ENCODE assay signal across 23 cellular contexts in the genomic region with DNA sequence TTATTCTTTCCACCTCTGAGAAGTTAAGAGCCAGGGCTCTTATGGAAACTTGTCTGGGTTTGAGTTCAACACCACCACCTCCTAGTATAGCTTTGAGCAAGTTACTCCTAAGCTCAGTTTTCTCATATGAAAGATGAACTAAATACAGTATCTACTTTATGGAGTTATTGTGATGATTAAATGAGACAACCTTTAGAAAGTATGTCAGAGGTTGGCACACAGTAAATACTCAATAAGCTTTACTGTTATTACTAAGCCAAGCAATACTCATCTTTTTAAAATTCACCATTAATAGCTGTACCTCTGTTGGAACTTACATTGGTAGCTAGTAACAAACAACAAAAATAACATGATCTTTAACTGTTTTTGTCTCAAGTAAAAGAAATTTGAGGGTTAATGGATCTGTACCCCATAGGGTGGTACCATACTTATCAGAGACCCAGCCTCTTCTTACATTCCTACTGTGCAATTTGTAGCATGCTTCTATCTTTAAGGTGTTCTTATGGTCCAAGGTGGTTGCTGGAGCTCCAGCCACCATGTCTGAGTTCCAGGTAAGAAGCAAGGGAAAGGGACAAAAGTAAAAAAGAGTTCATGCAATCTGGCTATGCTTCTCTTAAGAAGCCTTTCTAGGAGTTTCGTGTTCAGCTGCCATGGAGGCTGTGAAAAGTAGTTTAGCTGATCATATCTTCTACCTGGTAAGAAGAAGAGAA. TPM values are rescaled to one million over a fixed set of nuclear protein-coding genes. Genes with fewer than 3 reads are reported as not detected.
DNase-seq lines count a peak whose midpoint lies in the region; ATAC-seq, FAIRE-seq and TF ChIP-seq lines count a peak whose summit lies in the region.
"Had no signal": no experiment of that assay in that cellular context is flagged by ENCODE, and none has a peak within 500 bp of the region (broad histone marks: within the 10 kb centered on the region; RNA-seq: fewer than 3 reads in every experiment).

No MANE protein-coding gene starts in this region.

- H3K9me3 ChIP-seq in astrocyte (ENCODE audit: insufficient read depth, low read depth, low read length), result no peaks in the 10 kb centered on the region
- H3K9me3 ChIP-seq: vagina had no signal

- peak; percentile 20 for FAIRE-seq in astrocyte (lab: Jason Lieb, UNC)
- FAIRE-seq: endothelial cell of umbilical vein had no signal

- H3K4me1 ChIP-seq in astrocyte (ENCODE audit: insufficient read depth, low read length), result peaks cover 22% of the 10 kb centered on the region
- H3K4me1 ChIP-seq: vagina had no signal

- no peak overlapping the region for H3K9ac ChIP-seq in astrocyte (ENCODE audit: low read length)

- H3K4me3 ChIP-seq in astrocyte (ENCODE audit: insufficient read depth, low read depth, low read length), result no peak overlapping the region
- H3K4me3 ChIP-seq: coronary artery, GM23338, vagina had no signal

- H3K36me3 ChIP-seq in astrocyte (ENCODE audit: insufficient read depth, low read length), result no peaks in the 10 kb centered on the region
- H3K36me3 ChIP-seq: vagina, WERI-Rb-1 had no signal

- no peak for TF ChIP-seq CTCF in astrocyte (IDR thresholded peaks at IDR 0.05; ENCODE audit: insufficient read depth, low read depth, low read length)

- H3K9me3 Mint-ChIP-seq in astrocyte (ENCODE audit: unreplicated experiment), result no peaks in the 10 kb centered on the region
- H3K9me3 Mint-ChIP-seq: brain; CD4-positive, alpha-beta memory T cell; GM23338; natural killer cell had no signal

- H3K36me3 Mint-ChIP-seq in astrocyte (ENCODE audit: low read depth, unreplicated experiment), result no peaks in the 10 kb centered on the region
- H3K36me3 Mint-ChIP-seq: brain; CD4-positive, alpha-beta memory T cell; natural killer cell had no signal

- no peak overlapping the region for H3K4me2 ChIP-seq in astrocyte (ENCODE audit: low read length)
- H3K4me2 ChIP-seq: GM23338 had no signal

- no peak overlapping the region for H2AFZ ChIP-seq in astrocyte (ENCODE audit: low read depth, low read length)

- H3K4me1 Mint-ChIP-seq in astrocyte (ENCODE audit: low read depth, unreplicated experiment), result peaks cover 42% of the 10 kb centered on the region
- H3K4me1 Mint-ChIP-seq: brain had no signal

- DNase-seq in astrocyte (ENCODE audit: low read depth) (no peak), glomerular visceral epithelial cell (ENCODE audit: extremely low spot score) (no peak), NCI-H2171 treated with DMSO at 0.1 percent for 48 hours (lab: John Stamatoyannopoulos, UW) (no peak), NCI-H2081 treated with DMSO at 0.1 percent for 48 hours (lab: John Stamatoyannopoulos, UW) (no peak)
- no peak for DNase-seq in stimulated activated CD4-positive, alpha-beta T cell treated with anti-CD3 and anti-CD28 coated beads, Interleukin-15, amount 100 ng/mL, for 24 hours
- DNase-seq: activated naive CD4-positive, alpha-beta T cell treated with Interleukin-2 at 50 U/mL for 16 hours; CD4-positive, alpha-beta memory T cell; Kasumi-1; mesenchymal stem cell; natural killer cell; NCI-H1092 treated with DMSO at 0.1 percent for 48 hours; NCI-H69; posterior cingulate gyrus; SHP77 treated with DMSO at 0.1 percent for 48 hours; WERI-Rb-1 had no signal

- no peak overlapping the region for H3K27ac ChIP-seq in astrocyte (ENCODE audit: low read depth, low read length)
- H3K27ac ChIP-seq: coronary artery, vagina, WERI-Rb-1 had no signal

- H3K27ac Mint-ChIP-seq in astrocyte (ENCODE audit: unreplicated experiment), result peak overlapping the region; percentile 7
- H3K27ac Mint-ChIP-seq: brain, GM23338, natural killer cell had no signal

- peak; percentile 19 for ATAC-seq in GM18511 (IDR thresholded peaks at IDR 0.05; ENCODE audit: unreplicated experiment)
- peak; percentile 24 for ATAC-seq in GM19324 (IDR thresholded peaks at IDR 0.05; ENCODE audit: low FRiP score, unreplicated experiment)
- ATAC-seq in HG02943 (IDR thresholded peaks at IDR 0.05; ENCODE audit: low read depth, unreplicated experiment), result peak; percentile 28
- ATAC-seq: GM23338, natural killer cell had no signal

- no peaks in the 10 kb centered on the region for H3K27me3 Mint-ChIP-seq in astrocyte (ENCODE audit: low read depth, unreplicated experiment)
- H3K27me3 Mint-ChIP-seq: brain; CD4-positive, alpha-beta memory T cell had no signal

- no peak overlapping the region for H3K4me3 Mint-ChIP-seq in astrocyte (ENCODE audit: unreplicated experiment)
- H3K4me3 Mint-ChIP-seq: brain; CD4-positive, alpha-beta memory T cell; GM23338; natural killer cell had no signal

- no peaks in the 10 kb centered on the region for H3K27me3 ChIP-seq in astrocyte (ENCODE audit: insufficient read depth, low read length)
- H3K27me3 ChIP-seq: vagina had no signal

- no peaks in the 10 kb centered on the region for H3K79me2 ChIP-seq in astrocyte (ENCODE audit: insufficient read depth, low read length)

- no peaks in the 10 kb centered on the region for H4K20me1 ChIP-seq in astrocyte (ENCODE audit: insufficient read depth, low read length)

RNA-seq across cellular contexts. Expression of a gene that starts 24.1 kb away (rescaled TPM):
- 79.1 and 90.5 TPM in 2 replicates for total RNA-seq in astrocyte

RNA-seq across cellular contexts. Expression of a gene that starts 50.8 kb away (rescaled TPM):
- total RNA-seq in astrocyte, result 38.5 and 42.6 TPM in 2 replicates
